In genomic region chr5:59713488-59713844, GRCh38 we compare ENCODE assay signal across 1 cellular context.
TF ChIP-seq lines count a peak whose summit lies in the region.

No MANE protein-coding gene starts in this region.

TF ChIP-seq in H1, 55 proteins besides CTCF, POLR2A, EP300 and RAD21 (continued from another document):
- TF ChIP-seq ATF3 (IDR thresholded peaks at IDR 0.05; ENCODE audit: insufficient read depth, low read depth, low read length) = no peak
- TF ChIP-seq TAF1 (IDR thresholded peaks at IDR 0.05; ENCODE audit: low read depth, low read length) = no peak
- no peak for TF ChIP-seq SAP30 (IDR thresholded peaks at IDR 0.05; ENCODE audit: insufficient read depth, insufficient replicate concordance, low read length)
- TF ChIP-seq SUZ12 (IDR thresholded peaks at IDR 0.05; ENCODE audit: low read length) = no peak
- TF ChIP-seq GABPA (IDR thresholded peaks at IDR 0.05; ENCODE audit: borderline replicate concordance, insufficient read depth, low read length) = no peak
